ENCODE assay signal across 1 cellular context in the genomic region with DNA sequence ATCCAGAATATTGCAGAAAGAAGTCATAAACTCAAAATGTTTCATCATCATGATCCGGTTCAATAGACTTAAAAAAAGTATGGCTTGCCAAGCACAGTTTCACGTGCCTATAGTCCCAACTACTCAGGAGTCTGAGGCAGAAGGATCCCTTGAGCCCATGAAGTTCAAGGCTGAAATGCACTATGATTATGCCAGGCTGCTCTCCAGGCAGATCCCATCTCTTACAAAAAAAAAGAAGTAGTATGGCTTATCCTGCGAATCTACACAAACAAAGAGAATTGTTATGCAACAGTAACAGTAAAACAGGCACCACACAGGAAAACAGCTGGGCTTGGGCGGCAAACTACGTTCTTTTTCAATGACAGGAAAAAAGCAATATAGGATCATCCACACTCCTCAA.
TF ChIP-seq lines count a peak whose summit lies in the region.

No MANE protein-coding gene starts in this region.

TF ChIP-seq in GM23338, 12 proteins besides CTCF, POLR2A, EP300 and RAD21 (continued from another document):
- TF ChIP-seq ZNF462 (CRISPR knock-in tag; IDR thresholded peaks at IDR 0.05) (no peak), NANOG (IDR thresholded peaks at IDR 0.05; ENCODE audit: borderline replicate concordance) (no peak), CREB1 (CRISPR knock-in tag; IDR thresholded peaks at IDR 0.05; ENCODE audit: low read depth) (no peak), ZNF331 (CRISPR knock-in tag; IDR thresholded peaks at IDR 0.05; ENCODE audit: low read depth) (no peak), EZH2phosphoT487 (IDR thresholded peaks at IDR 0.05; ENCODE audit: unreplicated experiment) (no peak), EZH2 (IDR thresholded peaks at IDR 0.05; ENCODE audit: low read depth, unreplicated experiment) (no peak), ZNF114 (CRISPR knock-in tag; IDR thresholded peaks at IDR 0.05) (no peak), STAT1 (IDR thresholded peaks at IDR 0.05; ENCODE audit: unreplicated experiment) (no peak), POLR2AphosphoS5 (IDR thresholded peaks at IDR 0.05; ENCODE audit: low read depth) (no peak)
- TF ChIP-seq, protein P1, sequence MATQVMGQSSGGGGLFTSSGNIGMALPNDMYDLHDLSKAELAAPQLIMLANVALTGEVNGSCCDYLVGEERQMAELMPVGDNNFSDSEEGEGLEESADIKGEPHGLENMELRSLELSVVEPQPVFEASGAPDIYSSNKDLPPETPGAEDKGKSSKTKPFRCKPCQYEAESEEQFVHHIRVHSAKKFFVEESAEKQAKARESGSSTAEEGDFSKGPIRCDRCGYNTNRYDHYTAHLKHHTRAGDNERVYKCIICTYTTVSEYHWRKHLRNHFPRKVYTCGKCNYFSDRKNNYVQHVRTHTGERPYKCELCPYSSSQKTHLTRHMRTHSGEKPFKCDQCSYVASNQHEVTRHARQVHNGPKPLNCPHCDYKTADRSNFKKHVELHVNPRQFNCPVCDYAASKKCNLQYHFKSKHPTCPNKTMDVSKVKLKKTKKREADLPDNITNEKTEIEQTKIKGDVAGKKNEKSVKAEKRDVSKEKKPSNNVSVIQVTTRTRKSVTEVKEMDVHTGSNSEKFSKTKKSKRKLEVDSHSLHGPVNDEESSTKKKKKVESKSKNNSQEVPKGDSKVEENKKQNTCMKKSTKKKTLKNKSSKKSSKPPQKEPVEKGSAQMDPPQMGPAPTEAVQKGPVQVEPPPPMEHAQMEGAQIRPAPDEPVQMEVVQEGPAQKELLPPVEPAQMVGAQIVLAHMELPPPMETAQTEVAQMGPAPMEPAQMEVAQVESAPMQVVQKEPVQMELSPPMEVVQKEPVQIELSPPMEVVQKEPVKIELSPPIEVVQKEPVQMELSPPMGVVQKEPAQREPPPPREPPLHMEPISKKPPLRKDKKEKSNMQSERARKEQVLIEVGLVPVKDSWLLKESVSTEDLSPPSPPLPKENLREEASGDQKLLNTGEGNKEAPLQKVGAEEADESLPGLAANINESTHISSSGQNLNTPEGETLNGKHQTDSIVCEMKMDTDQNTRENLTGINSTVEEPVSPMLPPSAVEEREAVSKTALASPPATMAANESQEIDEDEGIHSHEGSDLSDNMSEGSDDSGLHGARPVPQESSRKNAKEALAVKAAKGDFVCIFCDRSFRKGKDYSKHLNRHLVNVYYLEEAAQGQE (IDR thresholded peaks at IDR 0.05; ENCODE audit: unreplicated experiment): no peak
